8 cellular contexts compared by ENCODE assay signal in genomic region chr20:38222231-38222922, GRCh38.
DNase-seq lines count a peak whose midpoint lies in the region; TF ChIP-seq lines count a peak whose summit lies in the region.

No MANE protein-coding gene starts in this region.

- peak; percentile 83 for TF ChIP-seq CTCF in parathyroid adenoma (IDR thresholded peaks at IDR 0.05)

- no peak overlapping the region for H3K4me2 ChIP-seq in parathyroid adenoma (ENCODE audit: low read length)

- no peak overlapping the region for H3K27ac ChIP-seq in parathyroid adenoma

- H3K79me2 ChIP-seq in parathyroid adenoma = no peaks in the 10 kb centered on the region

- H2AFZ ChIP-seq in parathyroid adenoma = no peak overlapping the region

- DNase-seq in COLO668 (lab: John Stamatoyannopoulos, UW; ENCODE audit: unreplicated experiment) (peak; percentile 50), HPDE6-E6E7 (ENCODE audit: extremely low spot score) (peak; percentile 84), RPMI8226 (peak; percentile 71), germinal center (ENCODE audit: low spot score) (peak; percentile 79), cortex of kidney (lab: John Stamatoyannopoulos, UW) (no peak), DMS153 (lab: John Stamatoyannopoulos, UW) (no peak)
- peak; percentile 3 to 18 (median 9) for DNase-seq in activated naive CD4-positive, alpha-beta T cell (lab: John Stamatoyannopoulos, UW)

- H3K27me3 ChIP-seq in parathyroid adenoma (ENCODE audit: control insufficient read depth, insufficient read depth, low read length) = no peaks in the 10 kb centered on the region

- no peak overlapping the region for H3K4me3 ChIP-seq in parathyroid adenoma (ENCODE audit: low read depth, low read length)

- H3K36me3 ChIP-seq in parathyroid adenoma (ENCODE audit: control insufficient read depth, insufficient read depth, low read length) = no peaks in the 10 kb centered on the region

- H3K9me3 ChIP-seq in parathyroid adenoma (ENCODE audit: control insufficient read depth, low read length) = no peaks in the 10 kb centered on the region

- H3K9ac ChIP-seq in parathyroid adenoma = no peak overlapping the region

- H3K4me1 ChIP-seq in parathyroid adenoma = no peaks in the 10 kb centered on the region

Comparison
In these comparisons a context has a peak if more than half of its experiments do, and no peak if none do; other contexts are left out.
1. DNase-seq: peak in COLO668 (single experiment), HPDE6-E6E7 (single experiment), RPMI8226 (single experiment), activated naive CD4-positive, alpha-beta T cell (4 of 4) and germinal center (single experiment); none in cortex of kidney (single experiment) and DMS153 (single experiment).